1 cellular context compared by ENCODE assay signal in genomic region chr18:13035249-13035914, GRCh38.
TF ChIP-seq lines count a peak whose summit lies in the region.

No MANE protein-coding gene starts in this region.

TF ChIP-seq in K562, 482 proteins besides CTCF, POLR2A, EP300 and RAD21 (continued from another document):
- TF ChIP-seq, protein P1, sequence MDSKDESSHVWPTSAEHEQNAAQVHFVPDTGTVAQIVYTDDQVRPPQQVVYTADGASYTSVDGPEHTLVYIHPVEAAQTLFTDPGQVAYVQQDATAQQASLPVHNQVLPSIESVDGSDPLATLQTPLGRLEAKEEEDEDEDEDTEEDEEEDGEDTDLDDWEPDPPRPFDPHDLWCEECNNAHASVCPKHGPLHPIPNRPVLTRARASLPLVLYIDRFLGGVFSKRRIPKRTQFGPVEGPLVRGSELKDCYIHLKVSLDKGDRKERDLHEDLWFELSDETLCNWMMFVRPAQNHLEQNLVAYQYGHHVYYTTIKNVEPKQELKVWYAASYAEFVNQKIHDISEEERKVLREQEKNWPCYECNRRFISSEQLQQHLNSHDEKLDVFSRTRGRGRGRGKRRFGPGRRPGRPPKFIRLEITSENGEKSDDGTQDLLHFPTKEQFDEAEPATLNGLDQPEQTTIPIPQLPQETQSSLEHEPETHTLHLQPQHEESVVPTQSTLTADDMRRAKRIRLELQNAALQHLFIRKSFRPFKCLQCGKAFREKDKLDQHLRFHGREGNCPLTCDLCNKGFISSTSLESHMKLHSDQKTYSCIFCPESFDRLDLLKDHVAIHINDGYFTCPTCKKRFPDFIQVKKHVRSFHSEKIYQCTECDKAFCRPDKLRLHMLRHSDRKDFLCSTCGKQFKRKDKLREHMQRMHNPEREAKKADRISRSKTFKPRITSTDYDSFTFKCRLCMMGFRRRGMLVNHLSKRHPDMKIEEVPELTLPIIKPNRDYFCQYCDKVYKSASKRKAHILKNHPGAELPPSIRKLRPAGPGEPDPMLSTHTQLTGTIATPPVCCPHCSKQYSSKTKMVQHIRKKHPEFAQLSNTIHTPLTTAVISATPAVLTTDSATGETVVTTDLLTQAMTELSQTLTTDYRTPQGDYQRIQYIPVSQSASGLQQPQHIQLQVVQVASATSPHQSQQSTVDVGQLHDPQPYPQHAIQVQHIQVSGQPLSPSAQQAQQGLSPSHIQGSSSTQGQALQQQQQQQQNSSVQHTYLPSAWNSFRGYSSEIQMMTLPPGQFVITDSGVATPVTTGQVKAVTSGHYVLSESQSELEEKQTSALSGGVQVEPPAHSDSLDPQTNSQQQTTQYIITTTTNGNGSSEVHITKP (IDR thresholded peaks at IDR 0.05; ENCODE audit: partially characterized antibody): peak; percentile 35
- TF ChIP-seq DACH1 (IDR thresholded peaks at IDR 0.05; ENCODE audit: partially characterized antibody) (no peak), ZNF766 (CRISPR knock-in tag; conservative IDR thresholded peaks at IDR 0.05) (peak; percentile 87), EP400 (IDR thresholded peaks at IDR 0.05) (peak; percentile 36; the same call in 1 of the 2 replicates), HDAC8 (tag; IDR thresholded peaks at IDR 0.05) (no peak), CHD2 (IDR thresholded peaks at IDR 0.05; ENCODE audit: low read depth, low read length) (peak; percentile 65; the same call in 1 of the 2 replicates), SAFB (IDR thresholded peaks at IDR 0.05; ENCODE audit: borderline replicate concordance, low read depth, low read length) (no peak), POLR2H (tag; IDR thresholded peaks at IDR 0.05; ENCODE audit: low read depth) (0 out of 2 replicates have a peak, but pooled peaks have one; percentile 22), CTCFL (IDR thresholded peaks at IDR 0.05; ENCODE audit: borderline replicate concordance, insufficient read depth, low read depth, low read length, poor library complexity, severe bottlenecking) (no peak), CREB3 (tag; conservative IDR thresholded peaks at IDR 0.05; ENCODE audit: low read depth) (no peak), L3MBTL2 (IDR thresholded peaks at IDR 0.05) (peak; percentile 27; the same call in 1 of the 2 replicates), CHAMP1 (IDR thresholded peaks at IDR 0.05) (0 out of 2 replicates have a peak, but pooled peaks have one; percentile 55), TFAM (CRISPR knock-in tag; conservative IDR thresholded peaks at IDR 0.05) (no peak), MYBL2 (IDR thresholded peaks at IDR 0.05; ENCODE audit: low read depth) (0 out of 2 replicates have a peak, but pooled peaks have one; percentile 36), MYBL2 (CRISPR knock-in tag; IDR thresholded peaks at IDR 0.05; ENCODE audit: borderline replicate concordance) (no peak), YY1 (IDR thresholded peaks at IDR 0.05; ENCODE audit: borderline replicate concordance in 1 of 3, control insufficient read depth in 1 of 3, extremely low read depth in 1 of 3, insufficient read depth in 3 of 3, insufficient read length in 1 of 3, insufficient replicate concordance in 2 of 3, low read depth in 1 of 3, low read length in 2 of 3) (peak in 1 of 3 experiments; percentile 45), EHMT2 (IDR thresholded peaks at IDR 0.05) (peak; percentile 45; the same call in 1 of the 2 replicates)
- TF ChIP-seq, protein P2, sequence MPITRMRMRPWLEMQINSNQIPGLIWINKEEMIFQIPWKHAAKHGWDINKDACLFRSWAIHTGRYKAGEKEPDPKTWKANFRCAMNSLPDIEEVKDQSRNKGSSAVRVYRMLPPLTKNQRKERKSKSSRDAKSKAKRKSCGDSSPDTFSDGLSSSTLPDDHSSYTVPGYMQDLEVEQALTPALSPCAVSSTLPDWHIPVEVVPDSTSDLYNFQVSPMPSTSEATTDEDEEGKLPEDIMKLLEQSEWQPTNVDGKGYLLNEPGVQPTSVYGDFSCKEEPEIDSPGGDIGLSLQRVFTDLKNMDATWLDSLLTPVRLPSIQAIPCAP (CRISPR knock-in tag; IDR thresholded peaks at IDR 0.05; ENCODE audit: borderline replicate concordance): no peak
